In genomic region chr21:31920275-31920674, GRCh38 we compare ENCODE assay signal across 27 cellular contexts.
"Had no signal": no experiment of that assay in that cellular context is flagged by ENCODE, and none has a peak within 500 bp of the region (broad histone marks: within the 10 kb centered on the region; RNA-seq: fewer than 3 reads in every experiment).

No MANE protein-coding gene starts in this region.

- H3K9ac ChIP-seq: neural progenitor cell had no signal

- H3K27me3 ChIP-seq: dorsolateral prefrontal cortex, gastroesophageal sphincter, heart left ventricle, hepatocyte, left lung, neural progenitor cell, right atrium auricular region, sigmoid colon, testis, tibial artery had no signal

- H3K4me1 ChIP-seq: gastroesophageal sphincter, heart left ventricle, left lung, neural progenitor cell, prostate gland, right atrium auricular region, sigmoid colon, testis, tibial artery had no signal

- H3K36me3 ChIP-seq: gastroesophageal sphincter, heart left ventricle, left lung, neural progenitor cell, prostate gland, right atrium auricular region, sigmoid colon, tibial artery had no signal

- DNase-seq: dorsolateral prefrontal cortex; effector CD4-positive, alpha-beta T cell; foreskin fibroblast; heart left ventricle; left cardiac atrium; left lung; mesenchymal stem cell; mucosa of descending colon; naive B cell; nucleus accumbens; sigmoid colon; stimulated activated CD4-positive, alpha-beta T cell treated with anti-CD3 and anti-CD28 coated beads, Interleukin-4, amount 100 ng/mL, for 4 hours; stimulated activated naive CD8-positive, alpha-beta T cell treated with anti-CD3 and anti-CD28 coated beads, Interleukin-15, Interleukin-2, amounts not matched to agents 100 U/mL and 50 U/mL, for 24 hours; substantia nigra; testis; tibial artery had no signal

- H3K4me3 Mint-ChIP-seq: mesothelial cell of epicardium; naive B cell; natural killer cell treated with Interleukin-12 subunit alpha and Interleukin-12 subunit beta and Interleukin-15 and Interleukin-18, amount 100 ng/mL, for 72 hours; neural progenitor cell; stimulated activated memory B cell treated with anti-CD40 and anti-IgM and Interleukin-4, amounts not matched to agents 10 μg/mL and 1 μg/mL and 100 μg/mL, for 72 hours; type B pancreatic cell had no signal

- H3K4me3 ChIP-seq: dorsolateral prefrontal cortex, gastroesophageal sphincter, heart left ventricle, hepatocyte, left lung, mucosa of descending colon, neural progenitor cell, prostate gland, right atrium auricular region, sigmoid colon, testis, tibial artery had no signal

- H3K36me3 Mint-ChIP-seq: naive B cell; natural killer cell treated with Interleukin-12 subunit alpha and Interleukin-12 subunit beta and Interleukin-15 and Interleukin-18, amount 100 ng/mL, for 72 hours; stimulated activated memory B cell treated with anti-CD40 and anti-IgM and Interleukin-4, amounts not matched to agents 10 μg/mL and 1 μg/mL and 100 μg/mL, for 72 hours had no signal

- ATAC-seq: gastroesophageal sphincter; heart left ventricle; left cardiac atrium; left lung; mucosa of descending colon; natural killer cell treated with Interleukin-12 subunit alpha and Interleukin-12 subunit beta and Interleukin-15 and Interleukin-18, amount 100 ng/mL, for 72 hours; stimulated activated memory B cell treated with anti-CD40 and anti-IgM and Interleukin-4, amounts not matched to agents 10 μg/mL and 1 μg/mL and 100 μg/mL, for 72 hours; stimulated activated naive CD8-positive, alpha-beta T cell treated with anti-CD3 and anti-CD28 coated beads, Interleukin-15, Interleukin-2, amounts not matched to agents 100 U/mL and 50 U/mL, for 24 hours had no signal

- H3K9me3 ChIP-seq: gastroesophageal sphincter, mucosa of descending colon, prostate gland, right atrium auricular region, sigmoid colon, testis, tibial artery had no signal

- FAIRE-seq: colon, islet of Langerhans had no signal

- H3K4me1 Mint-ChIP-seq: naive B cell; stimulated activated memory B cell treated with anti-CD40 and anti-IgM and Interleukin-4, amounts not matched to agents 10 μg/mL and 1 μg/mL and 100 μg/mL, for 72 hours had no signal

- H3K27me3 Mint-ChIP-seq: type B pancreatic cell had no signal

- H3K27ac ChIP-seq: dorsolateral prefrontal cortex, gastroesophageal sphincter, heart left ventricle, hepatocyte, left lung, neural progenitor cell, prostate gland, right atrium auricular region, sigmoid colon, testis, tibial artery had no signal

- H3K27ac Mint-ChIP-seq: mesothelial cell of epicardium; natural killer cell treated with Interleukin-12 subunit alpha and Interleukin-12 subunit beta and Interleukin-15 and Interleukin-18, amount 100 ng/mL, for 72 hours; neural progenitor cell; stimulated activated memory B cell treated with anti-CD40 and anti-IgM and Interleukin-4, amounts not matched to agents 10 μg/mL and 1 μg/mL and 100 μg/mL, for 72 hours; type B pancreatic cell had no signal

- H3K4me2 ChIP-seq: hepatocyte, neural progenitor cell had no signal

- H3K9me3 Mint-ChIP-seq: natural killer cell treated with Interleukin-12 subunit alpha and Interleukin-12 subunit beta and Interleukin-15 and Interleukin-18, amount 100 ng/mL, for 72 hours had no signal

- H2AFZ ChIP-seq: hepatocyte, neural progenitor cell had no signal
